In the genomic region with DNA sequence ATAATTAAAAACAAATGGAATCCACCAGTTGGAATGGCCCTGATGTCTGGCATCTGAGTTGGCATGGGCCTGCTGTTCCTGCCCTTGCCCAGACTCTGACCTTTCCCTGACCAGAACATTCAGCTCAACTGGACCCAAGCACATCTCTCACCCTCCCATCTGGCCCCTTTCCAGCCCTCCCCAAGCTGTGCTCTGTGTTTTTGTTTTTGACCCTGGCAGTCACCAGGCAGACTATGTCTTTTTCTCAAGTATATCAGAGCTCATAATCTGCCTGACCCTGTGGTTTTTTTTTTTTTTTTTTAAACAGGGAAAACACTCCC, we compare ENCODE assay signal across 16 cellular contexts.
DNase-seq lines count a peak whose midpoint lies in the region; ATAC-seq lines count a peak whose summit lies in the region.
"Had no signal": no experiment of that assay in that cellular context is flagged by ENCODE, and none has a peak within 500 bp of the region (broad histone marks: within the 10 kb centered on the region; RNA-seq: fewer than 3 reads in every experiment).

No MANE protein-coding gene starts in this region.

- ATAC-seq in left ventricle myocardium superior (peak; percentile 94), GM18867 (IDR thresholded peaks at IDR 0.05; ENCODE audit: unreplicated experiment) (no peak)
- no peak for ATAC-seq in stimulated activated effector memory CD8-positive, alpha-beta T cell treated with anti-CD3 and anti-CD28 coated beads, Interleukin-12 subunit alpha, Interleukin-12 subunit beta, amount 100 ng/mL, for 72 hours
- ATAC-seq: effector memory CD8-positive, alpha-beta T cell; HCT116 had no signal

- H3K36me3 Mint-ChIP-seq in stimulated activated effector memory CD8-positive, alpha-beta T cell treated with anti-CD3 and anti-CD28 coated beads, Interleukin-12 subunit alpha, Interleukin-12 subunit beta, amount 100 ng/mL, for 72 hours = no peaks in the 10 kb centered on the region
- H3K36me3 Mint-ChIP-seq: activated naive CD4-positive, alpha-beta T cell treated with anti-CD3 and anti-CD28 coated beads, Interleukin-2, amount 50 U/mL, for 24 hours had no signal

- intact Hi-C loops in left ventricle myocardium superior (cut with micrococcal nuclease) = loop anchor here (10.0 kb wide), 2 partner anchors 116 to 196 kb away; a partner anchor contains a TSS
- intact Hi-C loops in posterior vena cava (cut with DNase I) = no loop called here

- in situ Hi-C loops in ACHN (cut with HindIII; ENCODE audit: low pct_ligation_motif_present, low pct_unique_long_range_greater_than_20kb, low sequenced_read_pairs) = no loop called here

- H3K4me3 Mint-ChIP-seq in stimulated activated effector memory CD8-positive, alpha-beta T cell treated with anti-CD3 and anti-CD28 coated beads, Interleukin-12 subunit alpha, Interleukin-12 subunit beta, amount 100 ng/mL, for 72 hours = no peak overlapping the region
- H3K4me3 Mint-ChIP-seq: activated CD4-positive, alpha-beta T cell treated with anti-CD3 and anti-CD28 coated beads, Interleukin-2, amount 10 ng/mL, durations not matched to agents 24 days and 14 days; activated naive CD4-positive, alpha-beta T cell treated with anti-CD3 and anti-CD28 coated beads, Interleukin-2, amount 50 U/mL, for 24 hours; effector memory CD8-positive, alpha-beta T cell had no signal

- DNase-seq in DMS 273 (lab: John Stamatoyannopoulos, UW; ENCODE audit: unreplicated experiment) (peak; percentile 14), DMS 273 treated with DMSO at 0.1 percent for 48 hours (lab: John Stamatoyannopoulos, UW) (no peak), left ventricle myocardium superior (peak; percentile 85), posterior vena cava (ENCODE audit: low spot score) (peak; percentile 81), ACHN (no peak), HUDEP-2 (lab: John Stamatoyannopoulos, UW; ENCODE audit: unreplicated experiment in 76 of 76) (no peak)
- DNase-seq in stimulated activated effector memory CD8-positive, alpha-beta T cell treated with anti-CD3 and anti-CD28 coated beads, Interleukin-12 subunit alpha, Interleukin-12 subunit beta, amount 100 ng/mL, for 72 hours (ENCODE audit: low spot score in 2 of 2) = no peak
- DNase-seq: activated CD4-positive, alpha-beta T cell treated with anti-CD3 and anti-CD28 coated beads, Interleukin-2, amount 10 ng/mL, durations not matched to agents 24 days and 14 days; DMS53; effector memory CD8-positive, alpha-beta T cell; MM.1S; NCI-H2029 treated with DMSO at 0.1 percent for 48 hours; NCI-H526 had no signal

- H3K27ac Mint-ChIP-seq in stimulated activated effector memory CD8-positive, alpha-beta T cell treated with anti-CD3 and anti-CD28 coated beads, Interleukin-12 subunit alpha, Interleukin-12 subunit beta, amount 100 ng/mL, for 72 hours = no peak overlapping the region
- H3K27ac Mint-ChIP-seq: activated CD4-positive, alpha-beta T cell treated with anti-CD3 and anti-CD28 coated beads, Interleukin-2, amount 10 ng/mL, durations not matched to agents 24 days and 14 days; activated naive CD4-positive, alpha-beta T cell treated with anti-CD3 and anti-CD28 coated beads, Interleukin-2, amount 50 U/mL, for 24 hours; effector memory CD8-positive, alpha-beta T cell had no signal

- H3K9me3 Mint-ChIP-seq in stimulated activated effector memory CD8-positive, alpha-beta T cell treated with anti-CD3 and anti-CD28 coated beads, Interleukin-12 subunit alpha, Interleukin-12 subunit beta, amount 100 ng/mL, for 72 hours = peaks cover 19% of the 10 kb centered on the region
- H3K9me3 Mint-ChIP-seq: activated CD4-positive, alpha-beta T cell treated with anti-CD3 and anti-CD28 coated beads, Interleukin-2, amount 10 ng/mL, durations not matched to agents 24 days and 14 days; activated naive CD4-positive, alpha-beta T cell treated with anti-CD3 and anti-CD28 coated beads, Interleukin-2, amount 50 U/mL, for 24 hours had no signal

- H3K4me1 Mint-ChIP-seq in stimulated activated effector memory CD8-positive, alpha-beta T cell treated with anti-CD3 and anti-CD28 coated beads, Interleukin-12 subunit alpha, Interleukin-12 subunit beta, amount 100 ng/mL, for 72 hours = no peaks in the 10 kb centered on the region
- H3K4me1 Mint-ChIP-seq: activated CD4-positive, alpha-beta T cell treated with anti-CD3 and anti-CD28 coated beads, Interleukin-2, amount 10 ng/mL, durations not matched to agents 24 days and 14 days; activated naive CD4-positive, alpha-beta T cell treated with anti-CD3 and anti-CD28 coated beads, Interleukin-2, amount 50 U/mL, for 24 hours had no signal

Comparison
In these comparisons a context has a peak if more than half of its experiments do, and no peak if none do; other contexts are left out.
1. DNase-seq: peak in DMS 273 (single experiment), left ventricle myocardium superior (single experiment) and posterior vena cava (single experiment); none in DMS 273 treated with DMSO at 0.1 percent for 48 hours (single experiment), stimulated activated effector memory CD8-positive, alpha-beta T cell treated with anti-CD3 and anti-CD28 coated beads, Interleukin-12 subunit alpha, Interleukin-12 subunit beta, amount 100 ng/mL, for 72 hours (0 of 2), ACHN (single experiment) and HUDEP-2 (0 of 76).